ENCODE assay signal across 1 cellular context in the genomic region with DNA sequence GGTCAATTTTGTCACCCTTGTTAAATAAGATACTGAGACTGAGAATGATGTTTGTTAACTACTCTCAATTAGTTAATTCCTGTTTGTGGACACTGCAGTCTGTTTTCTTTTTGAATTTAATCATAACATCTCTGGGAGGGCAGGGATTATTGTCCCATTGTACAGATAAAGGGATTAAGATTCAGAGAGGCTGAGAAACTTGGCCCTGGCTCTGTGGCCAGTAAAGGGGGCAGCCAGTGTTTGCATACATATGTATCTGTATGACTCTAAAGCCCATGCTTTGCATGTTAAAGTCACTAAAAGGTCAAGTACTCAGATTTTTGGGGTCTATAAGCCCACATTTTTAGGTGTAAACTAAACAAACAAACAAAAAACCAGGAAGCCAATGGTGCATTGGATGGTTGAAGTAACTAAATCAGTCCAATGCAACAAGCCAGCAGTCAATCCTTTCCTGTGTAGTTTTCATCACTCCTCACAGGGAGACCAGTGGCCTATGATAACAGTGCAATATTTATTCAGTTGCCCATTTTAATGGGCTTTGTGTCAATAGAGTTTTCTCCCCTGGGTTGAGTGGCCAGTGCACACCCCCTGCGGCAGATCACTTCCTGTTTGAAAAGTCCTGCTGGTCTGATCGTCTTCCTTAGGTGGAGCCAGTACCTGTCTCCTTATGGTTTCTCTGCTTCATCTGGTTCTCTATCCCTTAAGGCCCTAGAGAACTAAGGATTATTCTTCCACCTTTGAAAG.
TF ChIP-seq lines count a peak whose summit lies in the region.

No MANE protein-coding gene starts in this region.

TF ChIP-seq in GM12878, 131 proteins besides CTCF, POLR2A, EP300 and RAD21 (continued from another document):
- TF ChIP-seq, protein P1, sequence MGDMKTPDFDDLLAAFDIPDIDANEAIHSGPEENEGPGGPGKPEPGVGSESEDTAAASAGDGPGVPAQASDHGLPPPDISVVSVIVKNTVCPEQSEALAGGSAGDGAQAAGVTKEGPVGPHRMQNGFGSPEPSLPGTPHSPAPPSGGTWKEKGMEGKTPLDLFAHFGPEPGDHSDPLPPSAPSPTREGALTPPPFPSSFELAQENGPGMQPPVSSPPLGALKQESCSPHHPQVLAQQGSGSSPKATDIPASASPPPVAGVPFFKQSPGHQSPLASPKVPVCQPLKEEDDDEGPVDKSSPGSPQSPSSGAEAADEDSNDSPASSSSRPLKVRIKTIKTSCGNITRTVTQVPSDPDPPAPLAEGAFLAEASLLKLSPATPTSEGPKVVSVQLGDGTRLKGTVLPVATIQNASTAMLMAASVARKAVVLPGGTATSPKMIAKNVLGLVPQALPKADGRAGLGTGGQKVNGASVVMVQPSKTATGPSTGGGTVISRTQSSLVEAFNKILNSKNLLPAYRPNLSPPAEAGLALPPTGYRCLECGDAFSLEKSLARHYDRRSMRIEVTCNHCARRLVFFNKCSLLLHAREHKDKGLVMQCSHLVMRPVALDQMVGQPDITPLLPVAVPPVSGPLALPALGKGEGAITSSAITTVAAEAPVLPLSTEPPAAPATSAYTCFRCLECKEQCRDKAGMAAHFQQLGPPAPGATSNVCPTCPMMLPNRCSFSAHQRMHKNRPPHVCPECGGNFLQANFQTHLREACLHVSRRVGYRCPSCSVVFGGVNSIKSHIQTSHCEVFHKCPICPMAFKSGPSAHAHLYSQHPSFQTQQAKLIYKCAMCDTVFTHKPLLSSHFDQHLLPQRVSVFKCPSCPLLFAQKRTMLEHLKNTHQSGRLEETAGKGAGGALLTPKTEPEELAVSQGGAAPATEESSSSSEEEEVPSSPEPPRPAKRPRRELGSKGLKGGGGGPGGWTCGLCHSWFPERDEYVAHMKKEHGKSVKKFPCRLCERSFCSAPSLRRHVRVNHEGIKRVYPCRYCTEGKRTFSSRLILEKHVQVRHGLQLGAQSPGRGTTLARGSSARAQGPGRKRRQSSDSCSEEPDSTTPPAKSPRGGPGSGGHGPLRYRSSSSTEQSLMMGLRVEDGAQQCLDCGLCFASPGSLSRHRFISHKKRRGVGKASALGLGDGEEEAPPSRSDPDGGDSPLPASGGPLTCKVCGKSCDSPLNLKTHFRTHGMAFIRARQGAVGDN (IDR thresholded peaks at IDR 0.05), result no peak
